In the genomic region with DNA sequence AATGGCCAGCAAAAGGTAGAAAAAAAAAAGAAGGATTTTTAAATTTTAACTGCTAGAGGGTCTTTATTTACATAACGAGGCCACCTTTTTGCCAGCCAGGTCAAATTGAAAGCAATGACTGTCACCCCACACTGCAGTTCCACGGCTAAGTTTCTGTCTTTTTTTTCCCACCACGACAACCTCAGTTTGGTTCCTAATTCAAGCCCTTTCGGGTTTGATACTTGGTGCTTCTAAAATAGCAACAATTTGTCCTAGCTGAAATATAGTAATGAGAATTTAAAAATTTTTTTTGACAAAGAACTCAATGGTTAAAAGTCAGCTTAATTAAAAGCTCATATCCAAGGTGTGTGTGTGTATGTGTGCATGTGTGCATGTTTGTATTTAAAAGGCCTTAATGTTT, we compare ENCODE assay signal across 1 cellular context.
TF ChIP-seq lines count a peak whose summit lies in the region.

No MANE protein-coding gene starts in this region.

TF ChIP-seq in GM12878, 131 proteins besides CTCF, POLR2A, EP300 and RAD21 (continued from another document):
- TF ChIP-seq REST (IDR thresholded peaks at IDR 0.05; ENCODE audit: low read depth, low read length) (no peak), CREM (IDR thresholded peaks at IDR 0.05; ENCODE audit: low read depth) (no peak), CBX3 (IDR thresholded peaks at IDR 0.05; ENCODE audit: borderline replicate concordance, low read depth) (no peak), IKZF1 (conservative IDR thresholded peaks at IDR 0.05) (no peak), ZNF274 (IDR thresholded peaks at IDR 0.05; ENCODE audit: insufficient read depth, insufficient read length) (no peak), ATF2 (IDR thresholded peaks at IDR 0.05; ENCODE audit: low read length) (no peak), MYB (IDR thresholded peaks at IDR 0.05; ENCODE audit: borderline replicate concordance, low read depth, low read length) (no peak), TCF12 (IDR thresholded peaks at IDR 0.05; ENCODE audit: low read depth, low read length) (no peak), RBBP5 (conservative IDR thresholded peaks at IDR 0.05) (no peak), CHD2 (IDR thresholded peaks at IDR 0.05; ENCODE audit: borderline replicate concordance, low read depth, low read length) (no peak), RUNX3 (IDR thresholded peaks at IDR 0.05; ENCODE audit: low read length) (peak; percentile 70), KAT2A (conservative IDR thresholded peaks at IDR 0.05; ENCODE audit: control insufficient read depth, low read depth, low read length) (no peak), MYC (IDR thresholded peaks at IDR 0.05; ENCODE audit: insufficient read depth, insufficient read length, insufficient replicate concordance, low read length, severe bottlenecking) (no peak), BCL11A (IDR thresholded peaks at IDR 0.05; ENCODE audit: low read depth, low read length) (0 out of 2 replicates have a peak, but pooled peaks have one; percentile 16), CBX5 (IDR thresholded peaks at IDR 0.05; ENCODE audit: low read depth) (no peak), BACH1 (IDR thresholded peaks at IDR 0.05; ENCODE audit: borderline replicate concordance) (no peak), WRNIP1 (IDR thresholded peaks at IDR 0.05; ENCODE audit: borderline replicate concordance, low read depth, low read length) (no peak), BHLHE40 (IDR thresholded peaks at IDR 0.05; ENCODE audit: borderline replicate concordance in 1 of 2, low read depth in 2 of 2, low read length in 1 of 2) (no peak), STAT3 (IDR thresholded peaks at IDR 0.05; ENCODE audit: low read depth, low read length) (no peak), FOXM1 (IDR thresholded peaks at IDR 0.05; ENCODE audit: low read depth, low read length) (no peak), BCL3 (IDR thresholded peaks at IDR 0.05; ENCODE audit: borderline replicate concordance, insufficient read depth, low read depth, low read length, poor library complexity, severe bottlenecking) (no peak), HCFC1 (IDR thresholded peaks at IDR 0.05; ENCODE audit: low read length) (no peak), NFIC (IDR thresholded peaks at IDR 0.05; ENCODE audit: low read depth, low read length) (0 out of 2 replicates have a peak, but pooled peaks have one; percentile 15), EED (IDR thresholded peaks at IDR 0.05; ENCODE audit: low read depth) (no peak), YBX1 (IDR thresholded peaks at IDR 0.05) (no peak), ZSCAN29 (IDR thresholded peaks at IDR 0.05) (no peak)
- TF ChIP-seq, protein P1, sequence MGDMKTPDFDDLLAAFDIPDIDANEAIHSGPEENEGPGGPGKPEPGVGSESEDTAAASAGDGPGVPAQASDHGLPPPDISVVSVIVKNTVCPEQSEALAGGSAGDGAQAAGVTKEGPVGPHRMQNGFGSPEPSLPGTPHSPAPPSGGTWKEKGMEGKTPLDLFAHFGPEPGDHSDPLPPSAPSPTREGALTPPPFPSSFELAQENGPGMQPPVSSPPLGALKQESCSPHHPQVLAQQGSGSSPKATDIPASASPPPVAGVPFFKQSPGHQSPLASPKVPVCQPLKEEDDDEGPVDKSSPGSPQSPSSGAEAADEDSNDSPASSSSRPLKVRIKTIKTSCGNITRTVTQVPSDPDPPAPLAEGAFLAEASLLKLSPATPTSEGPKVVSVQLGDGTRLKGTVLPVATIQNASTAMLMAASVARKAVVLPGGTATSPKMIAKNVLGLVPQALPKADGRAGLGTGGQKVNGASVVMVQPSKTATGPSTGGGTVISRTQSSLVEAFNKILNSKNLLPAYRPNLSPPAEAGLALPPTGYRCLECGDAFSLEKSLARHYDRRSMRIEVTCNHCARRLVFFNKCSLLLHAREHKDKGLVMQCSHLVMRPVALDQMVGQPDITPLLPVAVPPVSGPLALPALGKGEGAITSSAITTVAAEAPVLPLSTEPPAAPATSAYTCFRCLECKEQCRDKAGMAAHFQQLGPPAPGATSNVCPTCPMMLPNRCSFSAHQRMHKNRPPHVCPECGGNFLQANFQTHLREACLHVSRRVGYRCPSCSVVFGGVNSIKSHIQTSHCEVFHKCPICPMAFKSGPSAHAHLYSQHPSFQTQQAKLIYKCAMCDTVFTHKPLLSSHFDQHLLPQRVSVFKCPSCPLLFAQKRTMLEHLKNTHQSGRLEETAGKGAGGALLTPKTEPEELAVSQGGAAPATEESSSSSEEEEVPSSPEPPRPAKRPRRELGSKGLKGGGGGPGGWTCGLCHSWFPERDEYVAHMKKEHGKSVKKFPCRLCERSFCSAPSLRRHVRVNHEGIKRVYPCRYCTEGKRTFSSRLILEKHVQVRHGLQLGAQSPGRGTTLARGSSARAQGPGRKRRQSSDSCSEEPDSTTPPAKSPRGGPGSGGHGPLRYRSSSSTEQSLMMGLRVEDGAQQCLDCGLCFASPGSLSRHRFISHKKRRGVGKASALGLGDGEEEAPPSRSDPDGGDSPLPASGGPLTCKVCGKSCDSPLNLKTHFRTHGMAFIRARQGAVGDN (IDR thresholded peaks at IDR 0.05): no peak
- TF ChIP-seq, protein P2, sequence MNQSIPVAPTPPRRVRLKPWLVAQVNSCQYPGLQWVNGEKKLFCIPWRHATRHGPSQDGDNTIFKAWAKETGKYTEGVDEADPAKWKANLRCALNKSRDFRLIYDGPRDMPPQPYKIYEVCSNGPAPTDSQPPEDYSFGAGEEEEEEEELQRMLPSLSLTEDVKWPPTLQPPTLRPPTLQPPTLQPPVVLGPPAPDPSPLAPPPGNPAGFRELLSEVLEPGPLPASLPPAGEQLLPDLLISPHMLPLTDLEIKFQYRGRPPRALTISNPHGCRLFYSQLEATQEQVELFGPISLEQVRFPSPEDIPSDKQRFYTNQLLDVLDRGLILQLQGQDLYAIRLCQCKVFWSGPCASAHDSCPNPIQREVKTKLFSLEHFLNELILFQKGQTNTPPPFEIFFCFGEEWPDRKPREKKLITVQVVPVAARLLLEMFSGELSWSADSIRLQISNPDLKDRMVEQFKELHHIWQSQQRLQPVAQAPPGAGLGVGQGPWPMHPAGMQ (IDR thresholded peaks at IDR 0.05; ENCODE audit: borderline replicate concordance): no peak
- TF ChIP-seq, protein P3, sequence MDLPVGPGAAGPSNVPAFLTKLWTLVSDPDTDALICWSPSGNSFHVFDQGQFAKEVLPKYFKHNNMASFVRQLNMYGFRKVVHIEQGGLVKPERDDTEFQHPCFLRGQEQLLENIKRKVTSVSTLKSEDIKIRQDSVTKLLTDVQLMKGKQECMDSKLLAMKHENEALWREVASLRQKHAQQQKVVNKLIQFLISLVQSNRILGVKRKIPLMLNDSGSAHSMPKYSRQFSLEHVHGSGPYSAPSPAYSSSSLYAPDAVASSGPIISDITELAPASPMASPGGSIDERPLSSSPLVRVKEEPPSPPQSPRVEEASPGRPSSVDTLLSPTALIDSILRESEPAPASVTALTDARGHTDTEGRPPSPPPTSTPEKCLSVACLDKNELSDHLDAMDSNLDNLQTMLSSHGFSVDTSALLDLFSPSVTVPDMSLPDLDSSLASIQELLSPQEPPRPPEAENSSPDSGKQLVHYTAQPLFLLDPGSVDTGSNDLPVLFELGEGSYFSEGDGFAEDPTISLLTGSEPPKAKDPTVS (IDR thresholded peaks at IDR 0.05; ENCODE audit: low read depth, low read length): no peak
- TF ChIP-seq, protein P4, sequence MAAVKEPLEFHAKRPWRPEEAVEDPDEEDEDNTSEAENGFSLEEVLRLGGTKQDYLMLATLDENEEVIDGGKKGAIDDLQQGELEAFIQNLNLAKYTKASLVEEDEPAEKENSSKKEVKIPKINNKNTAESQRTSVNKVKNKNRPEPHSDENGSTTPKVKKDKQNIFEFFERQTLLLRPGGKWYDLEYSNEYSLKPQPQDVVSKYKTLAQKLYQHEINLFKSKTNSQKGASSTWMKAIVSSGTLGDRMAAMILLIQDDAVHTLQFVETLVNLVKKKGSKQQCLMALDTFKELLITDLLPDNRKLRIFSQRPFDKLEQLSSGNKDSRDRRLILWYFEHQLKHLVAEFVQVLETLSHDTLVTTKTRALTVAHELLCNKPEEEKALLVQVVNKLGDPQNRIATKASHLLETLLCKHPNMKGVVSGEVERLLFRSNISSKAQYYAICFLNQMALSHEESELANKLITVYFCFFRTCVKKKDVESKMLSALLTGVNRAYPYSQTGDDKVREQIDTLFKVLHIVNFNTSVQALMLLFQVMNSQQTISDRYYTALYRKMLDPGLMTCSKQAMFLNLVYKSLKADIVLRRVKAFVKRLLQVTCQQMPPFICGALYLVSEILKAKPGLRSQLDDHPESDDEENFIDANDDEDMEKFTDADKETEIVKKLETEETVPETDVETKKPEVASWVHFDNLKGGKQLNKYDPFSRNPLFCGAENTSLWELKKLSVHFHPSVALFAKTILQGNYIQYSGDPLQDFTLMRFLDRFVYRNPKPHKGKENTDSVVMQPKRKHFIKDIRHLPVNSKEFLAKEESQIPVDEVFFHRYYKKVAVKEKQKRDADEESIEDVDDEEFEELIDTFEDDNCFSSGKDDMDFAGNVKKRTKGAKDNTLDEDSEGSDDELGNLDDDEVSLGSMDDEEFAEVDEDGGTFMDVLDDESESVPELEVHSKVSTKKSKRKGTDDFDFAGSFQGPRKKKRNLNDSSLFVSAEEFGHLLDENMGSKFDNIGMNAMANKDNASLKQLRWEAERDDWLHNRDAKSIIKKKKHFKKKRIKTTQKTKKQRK (IDR thresholded peaks at IDR 0.05; ENCODE audit: low read depth, low read length): no peak
